Comparison of ENCODE assay signal across 9 cellular contexts in genomic region chr7:114422478-114423217, GRCh38. TPM values are rescaled to one million over a fixed set of nuclear protein-coding genes. Genes with fewer than 3 reads are reported as not detected.
DNase-seq lines count a peak whose midpoint lies in the region; ATAC-seq and TF ChIP-seq lines count a peak whose summit lies in the region.
"Had no signal": no experiment of that assay in that cellular context is flagged by ENCODE, and none has a peak within 500 bp of the region (broad histone marks: within the 10 kb centered on the region; RNA-seq: fewer than 3 reads in every experiment).

No MANE protein-coding gene starts in this region.

- TF ChIP-seq CTCF in cardiac muscle cell (IDR thresholded peaks at IDR 0.05; ENCODE audit: low read depth, low read length) (peak; percentile 12), heart left ventricle (IDR thresholded peaks at IDR 0.05) (peak in 2 of 12 donors; percentile 11 to 13), OCI-LY7 (conservative IDR thresholded peaks at IDR 0.05; ENCODE audit: low read length) (peak; percentile 26; the same call in 1 of the 2 replicates), fibroblast of pulmonary artery (IDR thresholded peaks at IDR 0.05; ENCODE audit: low read length, missing control alignments) (peak; percentile 37)

- H2AFZ ChIP-seq in OCI-LY7 (ENCODE audit: low read length), result no peak overlapping the region

- no peak overlapping the region for H3K4me2 ChIP-seq in OCI-LY7 (ENCODE audit: low read length)

- no peaks in the 10 kb centered on the region for H3K4me1 Mint-ChIP-seq in activated naive CD8-positive, alpha-beta T cell treated with anti-CD3 and anti-CD28 coated beads for 36 hours

- no peak for ATAC-seq in heart left ventricle

- H3K36me3 ChIP-seq in cardiac muscle cell (no peaks in the 10 kb centered on the region), heart left ventricle (no peaks in the 10 kb centered on the region), OCI-LY7 (ENCODE audit: insufficient read depth, low read length) (no peaks in the 10 kb centered on the region)

- H3K79me2 ChIP-seq in OCI-LY7 (ENCODE audit: insufficient read depth, low read depth, low read length), result no peaks in the 10 kb centered on the region

- CTCF ChIA-PET in OCI-LY7 (lab: Charles Lee; ENCODE audit: unreplicated experiment), result no interaction called here

- H3K4me1 ChIP-seq in cardiac muscle cell (ENCODE audit: low read depth) (no peaks in the 10 kb centered on the region), heart left ventricle (no peaks in the 10 kb centered on the region), OCI-LY7 (ENCODE audit: insufficient read depth, low read length, poor library complexity, severe bottlenecking) (no peaks in the 10 kb centered on the region)

- no peaks in the 10 kb centered on the region for H3K27me3 Mint-ChIP-seq in activated naive CD8-positive, alpha-beta T cell treated with anti-CD3 and anti-CD28 coated beads for 36 hours
- H3K27me3 Mint-ChIP-seq: CD4-positive, alpha-beta T cell had no signal

- H4K20me1 ChIP-seq in OCI-LY7 (ENCODE audit: insufficient read depth, low read length), result no peaks in the 10 kb centered on the region

- BruUV-seq in OCI-LY7 (replicated peaks; lab: Mats Ljungman, UMichigan), result no TSS peak

- intact Hi-C loops in heart left ventricle (cut with DNase I) (loop anchor here in 1 of 10 donors (10.0 kb wide), 1 partner anchor 338 kb away; no protein-coding TSS in a partner anchor), OCI-LY7 (cut with micrococcal nuclease; ENCODE audit: unreplicated experiment) (no loop called here)

- no peaks in the 10 kb centered on the region for H3K36me3 Mint-ChIP-seq in activated naive CD8-positive, alpha-beta T cell treated with anti-CD3 and anti-CD28 coated beads for 36 hours

- H3K27ac ChIP-seq in cardiac muscle cell (no peak overlapping the region), heart left ventricle (no peak overlapping the region), OCI-LY7 (ENCODE audit: low read depth, low read length, poor library complexity, severe bottlenecking) (no peak overlapping the region)

- no peaks in the 10 kb centered on the region for H3K9me3 Mint-ChIP-seq in activated naive CD8-positive, alpha-beta T cell treated with anti-CD3 and anti-CD28 coated beads for 36 hours
- H3K9me3 Mint-ChIP-seq: CD4-positive, alpha-beta T cell had no signal

- no peak overlapping the region for H3K4me3 Mint-ChIP-seq in activated naive CD8-positive, alpha-beta T cell treated with anti-CD3 and anti-CD28 coated beads for 36 hours
- H3K4me3 Mint-ChIP-seq: CD4-positive, alpha-beta T cell had no signal

- no peak for DNase-seq in cardiac muscle cell (ENCODE audit: low read depth in 1 of 2, low spot score in 1 of 2)
- no peak for DNase-seq in heart left ventricle
- DNase-seq in OCI-LY7 (ENCODE audit: low spot score), result no peak
- DNase-seq in fibroblast of pulmonary artery (ENCODE audit: low read depth), result no peak
- DNase-seq in GM19240 (ENCODE audit: insufficient read length, low spot score), result no peak
- DNase-seq in activated naive CD8-positive, alpha-beta T cell treated with anti-CD3 and anti-CD28 coated beads for 36 hours, result no peak
- no peak for DNase-seq in occipital lobe (lab: John Stamatoyannopoulos, UW)
- DNase-seq in iPS-NIHi7 (ENCODE audit: extremely low spot score), result no peak
- DNase-seq: CD4-positive, alpha-beta T cell had no signal

- H3K4me3 ChIP-seq in cardiac muscle cell, result no peak overlapping the region
- H3K4me3 ChIP-seq in heart left ventricle, result no peak overlapping the region
- no peak overlapping the region for H3K4me3 ChIP-seq in OCI-LY7 (ENCODE audit: low read depth, low read length, poor library complexity, severe bottlenecking)
- H3K4me3 ChIP-seq in fibroblast of pulmonary artery (replicated peaks; ENCODE audit: low read depth, low read length), result no peak overlapping the region

- 86 to 90% (median 89%) methylated on average over 5 of the region's 5 CpGs for WGBS in heart left ventricle, 4 donors

- H3K9me3 ChIP-seq in cardiac muscle cell (ENCODE audit: low read depth), result no peaks in the 10 kb centered on the region
- no peaks in the 10 kb centered on the region for H3K9me3 ChIP-seq in heart left ventricle
- no peaks in the 10 kb centered on the region for H3K9me3 ChIP-seq in OCI-LY7 (ENCODE audit: low read length)

- no peak for TF ChIP-seq POLR2A in heart left ventricle (IDR thresholded peaks at IDR 0.05)

- POLR2A ChIA-PET in OCI-LY7 (lab: Charles Lee), result no interaction called here

- no peak overlapping the region for H3K27ac Mint-ChIP-seq in activated naive CD8-positive, alpha-beta T cell treated with anti-CD3 and anti-CD28 coated beads for 36 hours
- H3K27ac Mint-ChIP-seq: CD4-positive, alpha-beta T cell had no signal

- H3K9me2 ChIP-seq in OCI-LY7 (ENCODE audit: insufficient read depth, low read length), result no peaks in the 10 kb centered on the region

- H3K27me3 ChIP-seq in cardiac muscle cell (peaks cover 7% of the 10 kb centered on the region), heart left ventricle (no peaks in the 10 kb centered on the region)

RNA-seq across cellular contexts. Expression of gene FOXP2, which starts 8.0 kb away (rescaled TPM):
- 1.5 and 2.7 TPM in 2 replicates for total RNA-seq in cardiac muscle cell
- 1.1 and 1.3 TPM in 2 replicates for polyA plus RNA-seq in cardiac muscle cell
- total RNA-seq in heart left ventricle, result 1 to 10 TPM in 8 of 9 donors, under 1 TPM in 1; 0.84 to 3.7 (median 2.1) TPM
- under 1 TPM; 0.25 to 0.72 TPM for polyA plus RNA-seq in heart left ventricle
- not detected in 2 replicates for total RNA-seq in OCI-LY7 (2014; rRNA removed; shearing (Covaris generic))
- total RNA-seq in OCI-LY7 (2022), result not detected in 2 replicates
- not detected for total RNA-seq in activated naive CD8-positive, alpha-beta T cell treated with anti-CD3 and anti-CD28 coated beads for 36 hours
- 29.9 TPM for total RNA-seq in occipital lobe
- total RNA-seq: CD4-positive, alpha-beta T cell had no signal
